16 cellular contexts compared by ENCODE assay signal in the genomic region with DNA sequence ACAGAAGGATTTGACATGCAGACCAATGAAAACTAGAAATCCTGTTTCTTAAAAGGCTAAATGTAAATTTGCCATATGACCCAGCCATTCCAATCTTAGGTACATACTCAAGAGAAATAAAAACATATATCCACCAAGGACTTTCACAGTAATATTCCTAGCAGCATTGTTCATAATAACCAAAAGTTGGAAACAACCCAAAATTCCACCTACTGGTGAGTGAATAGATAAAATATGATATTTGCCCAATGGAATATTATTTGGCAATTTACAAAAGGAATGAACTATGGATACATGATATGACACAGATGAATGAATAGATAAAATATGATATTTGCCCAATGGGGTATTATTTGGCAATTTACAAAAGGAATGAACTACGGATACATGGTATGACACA. TPM values are rescaled to one million over a fixed set of nuclear protein-coding genes. Genes with fewer than 3 reads are reported as not detected.
DNase-seq lines count a peak whose midpoint lies in the region; TF ChIP-seq lines count a peak whose summit lies in the region.
"Had no signal": no experiment of that assay in that cellular context is flagged by ENCODE, and none has a peak within 500 bp of the region (broad histone marks: within the 10 kb centered on the region; RNA-seq: fewer than 3 reads in every experiment).

No MANE protein-coding gene starts in this region.

- H3K9me3 ChIP-seq in BE2C (no peaks in the 10 kb centered on the region), GM23248 (ENCODE audit: low read depth) (no peaks in the 10 kb centered on the region), adipocyte (ENCODE audit: control insufficient read depth, low read length) (no peaks in the 10 kb centered on the region), uterus (no peaks in the 10 kb centered on the region), Caco-2 (no peaks in the 10 kb centered on the region)

- TF ChIP-seq CTCF in BE2C (IDR thresholded peaks at IDR 0.05; ENCODE audit: low read depth, low read length) (peak; percentile 5; the same call in 1 of the 2 replicates), uterus (IDR thresholded peaks at IDR 0.05) (no peak), Caco-2 (IDR thresholded peaks at IDR 0.05; ENCODE audit: insufficient read depth in 1 of 2, low read depth in 1 of 2, low read length in 1 of 2, severe bottlenecking in 1 of 2, unreplicated experiment in 1 of 2) (no peak)

- H3K36me3 Mint-ChIP-seq in Caco-2 (ENCODE audit: insufficient read depth, unreplicated experiment), result no peaks in the 10 kb centered on the region

- no peak overlapping the region for H2AFZ ChIP-seq in GM23248

- CTCF ChIA-PET in Caco-2 (lab: Charles Lee), result no interaction called here

- H3K27ac Mint-ChIP-seq in Caco-2 (ENCODE audit: unreplicated experiment), result no peak overlapping the region
- H3K27ac Mint-ChIP-seq: CD4-positive, CD25-positive, alpha-beta regulatory T cell had no signal

- TF ChIP-seq POLR2A in uterus (IDR thresholded peaks at IDR 0.05), result no peak

- H3K4me3 ChIP-seq in BE2C (ENCODE audit: low read depth, low read length), result no peak overlapping the region
- no peak overlapping the region for H3K4me3 ChIP-seq in GM23248
- no peak overlapping the region for H3K4me3 ChIP-seq in adipocyte (ENCODE audit: low read length)
- H3K4me3 ChIP-seq in uterus, result no peak overlapping the region
- H3K4me3 ChIP-seq in Caco-2 (ENCODE audit: low read depth, low read length), result no peak overlapping the region
- H3K4me3 ChIP-seq: K562 had no signal

- intact Hi-C loops in uterus (cut with DNase I; ENCODE audit: low total_unique reads) (no loop called here), Caco-2 (cut with micrococcal nuclease; ENCODE audit: unreplicated experiment) (no loop called here)

- peaks cover 87% of the 10 kb centered on the region for H3K36me3 ChIP-seq in BE2C
- no peaks in the 10 kb centered on the region for H3K36me3 ChIP-seq in GM23248 (ENCODE audit: low read depth)
- H3K36me3 ChIP-seq in adipocyte (ENCODE audit: control insufficient read depth, insufficient read depth, low read length, severe bottlenecking), result no peaks in the 10 kb centered on the region
- H3K36me3 ChIP-seq in uterus, result no peaks in the 10 kb centered on the region
- H3K36me3 ChIP-seq in Caco-2 (ENCODE audit: control insufficient read depth, insufficient read depth, low read length), result no peaks in the 10 kb centered on the region

- H3K9ac ChIP-seq in GM23248 (no peak overlapping the region), adipocyte (ENCODE audit: low read length) (no peak overlapping the region)

- no peaks in the 10 kb centered on the region for H3K27me3 ChIP-seq in BE2C
- H3K27me3 ChIP-seq in GM23248 (replicated peaks; ENCODE audit: insufficient read depth), result no peaks in the 10 kb centered on the region
- no peaks in the 10 kb centered on the region for H3K27me3 ChIP-seq in adipocyte (replicated peaks; ENCODE audit: control insufficient read depth, insufficient read depth, low read length)
- H3K27me3 ChIP-seq in uterus, result no peaks in the 10 kb centered on the region
- no peaks in the 10 kb centered on the region for H3K27me3 ChIP-seq in Caco-2 (replicated peaks; ENCODE audit: control insufficient read depth, insufficient read depth, low read length)

- H3K4me1 ChIP-seq in BE2C (no peaks in the 10 kb centered on the region), GM23248 (ENCODE audit: insufficient read depth) (no peaks in the 10 kb centered on the region), adipocyte (ENCODE audit: control insufficient read depth, insufficient read depth, low read length) (no peaks in the 10 kb centered on the region), uterus (no peaks in the 10 kb centered on the region), Caco-2 (no peaks in the 10 kb centered on the region)

- no peaks in the 10 kb centered on the region for H3K79me2 ChIP-seq in GM23248 (ENCODE audit: insufficient read depth)

- in situ Hi-C loops in GM23248 (cut with MboI), result no loop called here

- no peak overlapping the region for H3K4me3 Mint-ChIP-seq in Caco-2 (ENCODE audit: unreplicated experiment)
- H3K4me3 Mint-ChIP-seq: CD4-positive, CD25-positive, alpha-beta regulatory T cell had no signal

- POLR2A ChIA-PET in Caco-2 (lab: Charles Lee), result no interaction called here

- 61 to 74% methylated on average over 1 of the region's 1 CpG for WGBS in GM23248 (ENCODE audit: low coverage in 1 of 2, low lambda C conversion rate in 2 of 2, missing lambda C conversion rate in 2 of 2), 2 experiments

- no peaks in the 10 kb centered on the region for H3K9me2 ChIP-seq in GM23248 (ENCODE audit: insufficient read depth)

- H3K27ac ChIP-seq in GM23248 (no peak overlapping the region), uterus (no peak overlapping the region)

- H4K20me1 ChIP-seq in GM23248 (ENCODE audit: insufficient read depth), result no peaks in the 10 kb centered on the region

- H3K27me3 Mint-ChIP-seq in Caco-2 (ENCODE audit: insufficient read depth, unreplicated experiment), result peaks cover 13% of the 10 kb centered on the region
- H3K27me3 Mint-ChIP-seq: CD4-positive, CD25-positive, alpha-beta regulatory T cell had no signal

- BruUV-seq in Caco-2 (replicated peaks; lab: Mats Ljungman, UMichigan), result no TSS peak

- H3K4me2 ChIP-seq in GM23248 (ENCODE audit: unreplicated experiment), result no peak overlapping the region

- DNase-seq in BE2C, result no peak
- DNase-seq in GM23248, result peak; percentile 27
- DNase-seq in adipocyte (ENCODE audit: low read depth), result peak; percentile 15
- DNase-seq in fibroblast of gingiva (ENCODE audit: low read depth), result peak; percentile 18
- no peak for DNase-seq in HUDEP-2 (lab: John Stamatoyannopoulos, UW; ENCODE audit: unreplicated experiment in 76 of 76)
- DNase-seq in uterus, result no peak
- DNase-seq in stimulated activated CD8-positive, alpha-beta memory T cell treated with anti-CD3 and anti-CD28 coated beads, Interleukin-4, amount 100 ng/mL, for 48 hours, result no peak
- DNase-seq in Caco-2, result no peak
- DNase-seq: Calu3; CD4-positive, CD25-positive, alpha-beta regulatory T cell; NCI-H1092 treated with DMSO at 0.1 percent for 48 hours; NCI-H1694; NCI-H2107; NCI-H69; Right ventricle myocardium superior had no signal

- no peaks in the 10 kb centered on the region for H3F3A ChIP-seq in GM23248 (ENCODE audit: insufficient read depth)

- no peaks in the 10 kb centered on the region for H3K4me1 Mint-ChIP-seq in Caco-2 (ENCODE audit: low read depth, unreplicated experiment)

- no peaks in the 10 kb centered on the region for H3K9me3 Mint-ChIP-seq in Caco-2 (ENCODE audit: unreplicated experiment)
- H3K9me3 Mint-ChIP-seq: CD4-positive, CD25-positive, alpha-beta regulatory T cell had no signal

RNA-seq across cellular contexts. Expression of gene KIAA0408, which starts 37.3 kb away (rescaled TPM):
- 33.3 TPM for polyA plus RNA-seq in BE2C (2012; ENCODE audit: insufficient read depth, insufficient read length, low read depth)
- 1.4 and 3.2 TPM in 2 replicates for total RNA-seq in GM23248 (2014; rRNA removed; shearing (Covaris generic))
- polyA plus RNA-seq in GM23248 (2016; fragmentation: Nextera tagmentation; extraction: Ambion mirVana), result 0.39 and 1.1 TPM in 2 replicates
- total RNA-seq in uterus (10 to 100 TPM in 1 of 4 donors, 1 to 10 TPM in 3; 2.3 to 31.2 (median 5.7) TPM), Caco-2 (2022) (not detected in 2 replicates)
- polyA plus RNA-seq: K562 had no signal

Comparison
In these comparisons a context has a peak if more than half of its experiments do, and no peak if none do; other contexts are left out.
1. DNase-seq: peak in GM23248 (single experiment), adipocyte (single experiment) and fibroblast of gingiva (single experiment); none in BE2C (single experiment), HUDEP-2 (0 of 76), uterus (0 of 2), stimulated activated CD8-positive, alpha-beta memory T cell treated with anti-CD3 and anti-CD28 coated beads, Interleukin-4, amount 100 ng/mL, for 48 hours (single experiment) and Caco-2 (0 of 2).